In genomic region chr10:89633484-89633883, GRCh38 we compare ENCODE assay signal across 14 cellular contexts. TPM values are rescaled to one million over a fixed set of nuclear protein-coding genes. Genes with fewer than 3 reads are reported as not detected.
DNase-seq lines count a peak whose midpoint lies in the region; ATAC-seq, FAIRE-seq and TF ChIP-seq lines count a peak whose summit lies in the region.
"Had no signal": no experiment of that assay in that cellular context is flagged by ENCODE, and none has a peak within 500 bp of the region (broad histone marks: within the 10 kb centered on the region; RNA-seq: fewer than 3 reads in every experiment).

No MANE protein-coding gene starts in this region.

- no peak overlapping the region for H3K27ac ChIP-seq in GM12878 (ENCODE audit: control insufficient read depth, insufficient read depth)
- H3K27ac ChIP-seq: C4-2B, SJSA1 had no signal

- in situ Hi-C loops in ACHN (cut with HindIII; ENCODE audit: low pct_ligation_motif_present, low pct_unique_long_range_greater_than_20kb, low sequenced_read_pairs) (no loop called here), GM12878 (cut with MboI) (no loop called here)

- no peak for TF ChIP-seq POLR2A in GM12878 (IDR thresholded peaks at IDR 0.05; ENCODE audit: low read depth, low read length)

- SMC1A ChIA-PET in GM12878 (lab: Charles Lee; ENCODE audit: uncharacterized antibody, unreplicated experiment) = interaction anchor here (0.8 to 1.6 kb wide), 5 partner anchors 8 to 64 kb away, joined by 3 to 7 read pairs (median 3); no protein-coding TSS in a partner anchor

- POLR2A ChIA-PET in GM12878 (lab: Charles Lee) = interaction anchor here (0.6 to 1.2 kb wide), 3 partner anchors 10 to 40 kb away, joined by 3 to 4 read pairs (median 4); no protein-coding TSS in a partner anchor

- no peak overlapping the region for H3K4me3 ChIP-seq in GM12878
- no peak overlapping the region for H3K4me3 ChIP-seq in kidney epithelial cell (ENCODE audit: low read depth, low read length)
- H3K4me3 ChIP-seq: SJSA1 had no signal

- no peak for FAIRE-seq in GM12878 (lab: Jason Lieb, UNC)

- H3K4me3 Mint-ChIP-seq in activated T-helper 2 cell treated with anti-CD3 and anti-CD28 coated beads, Interferon-gamma antibody, Interleukin-2, Interleukin-4, amounts not matched to agents 10 μg/mL and 5 μg/mL and 100 μg/mL, durations not matched to agents 14 hours and 24 hours and 36 hours (ENCODE audit: low read depth) = no peak overlapping the region
- H3K4me3 Mint-ChIP-seq: activated naive CD4-positive, alpha-beta T cell treated with anti-CD3 and anti-CD28 coated beads, Interleukin-2, amount 10 ng/mL, durations not matched to agents 7 days and 5 days had no signal

- H3K9me3 ChIP-seq in GM12878 (replicated peaks; ENCODE audit: control insufficient read depth, insufficient read depth, low read length) = no peaks in the 10 kb centered on the region
- H3K9me3 ChIP-seq: SJSA1 had no signal

- peaks cover 0 to 8% of the 10 kb centered on the region in 2 experiments; a peak in 1 of 4 replicates for H3K36me3 ChIP-seq in GM12878 (ENCODE audit: control insufficient read depth in 2 of 2, insufficient read depth in 2 of 2, low read length in 1 of 2)
- no peaks in the 10 kb centered on the region for H3K36me3 ChIP-seq in kidney epithelial cell (ENCODE audit: control insufficient read depth, insufficient read depth, low read length)

- H3K27ac Mint-ChIP-seq in activated T-helper 2 cell treated with anti-CD3 and anti-CD28 coated beads, Interferon-gamma antibody, Interleukin-2, Interleukin-4, amounts not matched to agents 10 μg/mL and 5 μg/mL and 100 μg/mL, durations not matched to agents 14 hours and 24 hours and 36 hours = no peak overlapping the region
- H3K27ac Mint-ChIP-seq: activated naive CD4-positive, alpha-beta T cell treated with anti-CD3 and anti-CD28 coated beads, Interleukin-2, amount 10 ng/mL, durations not matched to agents 7 days and 5 days had no signal

- no peaks in the 10 kb centered on the region for H3K9me3 Mint-ChIP-seq in activated T-helper 2 cell treated with anti-CD3 and anti-CD28 coated beads, Interferon-gamma antibody, Interleukin-2, Interleukin-4, amounts not matched to agents 10 μg/mL and 5 μg/mL and 100 μg/mL, durations not matched to agents 14 hours and 24 hours and 36 hours
- H3K9me3 Mint-ChIP-seq: activated naive CD4-positive, alpha-beta T cell treated with anti-CD3 and anti-CD28 coated beads, Interleukin-2, amount 10 ng/mL, durations not matched to agents 7 days and 5 days had no signal

- BruUV-seq in GM12878 (replicated peaks; lab: Mats Ljungman, UMichigan) = no TSS peak

- TF ChIP-seq EP300 in GM12878 (IDR thresholded peaks at IDR 0.05; ENCODE audit: borderline replicate concordance in 1 of 2, control insufficient read depth in 1 of 2, low read depth in 2 of 2, low read length in 2 of 2) = no peak

- H3K27me3 ChIP-seq in GM12878 (replicated peaks in 1 of 2; ENCODE audit: control insufficient read depth in 2 of 2, insufficient read depth in 2 of 2, low read length in 1 of 2) (no peaks in the 10 kb centered on the region), kidney epithelial cell (ENCODE audit: control insufficient read depth, insufficient read depth, low read length) (no peaks in the 10 kb centered on the region)
- H3K27me3 ChIP-seq: SJSA1 had no signal

- H3K4me2 ChIP-seq in GM12878 (ENCODE audit: control insufficient read depth, insufficient read depth) = no peak overlapping the region

- H3K9ac ChIP-seq in GM12878 (ENCODE audit: control insufficient read depth, insufficient read depth, low read length) = no peak overlapping the region

- H3K4me1 ChIP-seq in GM12878 (ENCODE audit: control insufficient read depth, insufficient read depth, low read length) = no peaks in the 10 kb centered on the region
- H3K4me1 ChIP-seq: SJSA1 had no signal

- DNase-seq in ACHN (peak; percentile 62), H4 (ENCODE audit: low spot score) (peak; percentile 39), GM12878 (ENCODE audit: low read depth, low spot score) (no peak), kidney epithelial cell (ENCODE audit: low read depth) (peak; percentile 71), superior temporal gyrus (ENCODE audit: extremely low spot score) (no peak), omental fat pad (ENCODE audit: low spot score) (no peak)
- no peak for DNase-seq in activated T-helper 2 cell treated with anti-CD3 and anti-CD28 coated beads, Interferon-gamma antibody, Interleukin-2, Interleukin-4, amounts not matched to agents 10 μg/mL and 5 μg/mL and 100 μg/mL, durations not matched to agents 14 hours and 24 hours and 36 hours (ENCODE audit: low spot score)
- DNase-seq: activated CD4-positive, alpha-beta T cell treated with anti-CD3 and anti-CD28 coated beads, Interleukin-2, amount 50 U/mL, for 1 hour; activated naive CD4-positive, alpha-beta T cell treated with anti-CD3 and anti-CD28 coated beads, Interleukin-2, amount 10 ng/mL, durations not matched to agents 7 days and 5 days; NCI-H526 treated with DMSO at 0.1 percent for 48 hours; stimulated activated CD4-positive, alpha-beta T cell treated with anti-CD3 and anti-CD28 coated beads, Interleukin-2, amount 100 ng/mL, for 48 hours had no signal

- intact Hi-C loops in GM12878 (cut with micrococcal nuclease; ENCODE audit: unreplicated experiment) = no loop called here
- intact Hi-C loops in activated T-helper 2 cell treated with anti-CD3 and anti-CD28 coated beads, Interferon-gamma antibody, Interleukin-2, Interleukin-4, amounts not matched to agents 10 μg/mL and 5 μg/mL and 100 μg/mL, durations not matched to agents 14 hours and 24 hours and 36 hours (cut with micrococcal nuclease) = no loop called here

- RAD21 ChIA-PET in GM12878 (lab: Charles Lee; ENCODE audit: unreplicated experiment) = no interaction called here

- CTCF ChIA-PET in GM12878 (lab: Yijun Ruan, JAX) = interaction anchor here (1.0 to 1.3 kb wide), 3 partner anchors 9 to 24 kb away, joined by 3 to 5 read pairs (median 3); no protein-coding TSS in a partner anchor

- H4K20me1 ChIP-seq in GM12878 (ENCODE audit: control insufficient read depth, insufficient read depth) = no peaks in the 10 kb centered on the region

- H3K27me3 Mint-ChIP-seq in activated T-helper 2 cell treated with anti-CD3 and anti-CD28 coated beads, Interferon-gamma antibody, Interleukin-2, Interleukin-4, amounts not matched to agents 10 μg/mL and 5 μg/mL and 100 μg/mL, durations not matched to agents 14 hours and 24 hours and 36 hours (ENCODE audit: low read depth) = no peaks in the 10 kb centered on the region
- H3K27me3 Mint-ChIP-seq: activated naive CD4-positive, alpha-beta T cell treated with anti-CD3 and anti-CD28 coated beads, Interleukin-2, amount 10 ng/mL, durations not matched to agents 7 days and 5 days had no signal

- ATAC-seq in GM12878 (peak; percentile 52), omental fat pad (ENCODE audit: low FRiP score) (no peak), GM21786 (IDR thresholded peaks at IDR 0.05; ENCODE audit: unreplicated experiment) (no peak)

- peaks cover 4% of the 10 kb centered on the region for H3K4me1 Mint-ChIP-seq in activated T-helper 2 cell treated with anti-CD3 and anti-CD28 coated beads, Interferon-gamma antibody, Interleukin-2, Interleukin-4, amounts not matched to agents 10 μg/mL and 5 μg/mL and 100 μg/mL, durations not matched to agents 14 hours and 24 hours and 36 hours (ENCODE audit: low read depth)
- H3K4me1 Mint-ChIP-seq: activated naive CD4-positive, alpha-beta T cell treated with anti-CD3 and anti-CD28 coated beads, Interleukin-2, amount 10 ng/mL, durations not matched to agents 7 days and 5 days had no signal

- TF ChIP-seq CTCF in GM12878 (IDR thresholded peaks at IDR 0.05 in 2 of 3, conservative IDR thresholded peaks at IDR 0.05 in 1 of 3; ENCODE audit: control insufficient read depth in 2 of 3, extremely low read depth in 1 of 3, insufficient read depth in 1 of 3, low read depth in 3 of 3, low read length in 3 of 3) = no peak
- TF ChIP-seq CTCF in kidney epithelial cell (IDR thresholded peaks at IDR 0.05; ENCODE audit: insufficient read depth, low read length, poor library complexity, severe bottlenecking) = no peak
- no peak for TF ChIP-seq CTCF in omental fat pad (IDR thresholded peaks at IDR 0.05)

- no peak for TF ChIP-seq RAD21 in GM12878 (IDR thresholded peaks at IDR 0.05; ENCODE audit: insufficient read depth, low read depth, low read length)

- H3K36me3 Mint-ChIP-seq in activated T-helper 2 cell treated with anti-CD3 and anti-CD28 coated beads, Interferon-gamma antibody, Interleukin-2, Interleukin-4, amounts not matched to agents 10 μg/mL and 5 μg/mL and 100 μg/mL, durations not matched to agents 14 hours and 24 hours and 36 hours (ENCODE audit: low read depth) = peaks cover 9% of the 10 kb centered on the region

- H2AFZ ChIP-seq in GM12878 (ENCODE audit: control insufficient read depth, low read depth, low read length) = no peak overlapping the region

- no peaks in the 10 kb centered on the region for H3K79me2 ChIP-seq in GM12878 (ENCODE audit: control insufficient read depth, insufficient read depth, low read length)

TF ChIP-seq in GM12878, 131 proteins besides CTCF, POLR2A, EP300 and RAD21 (continues in another document):
- TF ChIP-seq ZNF207 (IDR thresholded peaks at IDR 0.05; ENCODE audit: borderline replicate concordance) (no peak), SPI1 (IDR thresholded peaks at IDR 0.05; ENCODE audit: borderline replicate concordance, insufficient read depth, low read depth, low read length) (no peak), JUNB (IDR thresholded peaks at IDR 0.05) (0 out of 2 replicates have a peak, but pooled peaks have one; percentile 18)

RNA-seq across cellular contexts. Expression of gene PANK1, which starts 11.6 kb away (rescaled TPM):
- total RNA-seq in H4 (2014; rRNA removed; shearing (Covaris generic)) = 6.5 and 9.7 TPM in 2 replicates
- 14.2 and 22.3 TPM in 2 replicates for total RNA-seq in GM12878 (2013; cell fraction: nucleolus; rRNA removed)
- total RNA-seq in GM12878 (2014; rRNA removed) (5.1 and 8.0 TPM in 2 replicates), GM12878 (2014; rRNA removed; fragmentation: Illumina TruSeq; extraction: Trizol) (7.5 and 8.3 TPM in 2 replicates), GM12878 (2021) (6.3 and 9.6 TPM in 2 replicates), kidney epithelial cell (3.8 and 4.7 TPM in 2 replicates), omental fat pad (1 to 10 TPM in 3 of 4 donors, under 1 TPM in 1; 0.74 to 5.7 (median 3.5) TPM)
- polyA plus RNA-seq in GM12878 (2011; ENCODE audit: low read depth) = 0.68 TPM
- polyA plus RNA-seq in GM12878 (2011; rRNA removed) (10.6 and 12.6 TPM in 2 replicates), GM12878 (2014; fragmentation: Illumina TruSeq; extraction: Trizol) (8.5 TPM in 2 replicates), GM12878 (2014; fragmentation: Nextera tagmentation; extraction: Ambion mirVana) (1 to 10 TPM; 1.9 to 2.4 TPM), GM12878 (2014; rRNA removed) (6.4 and 6.9 TPM in 2 replicates), GM12878 (2016; fragmentation: Nextera tagmentation; extraction: Ambion mirVana) (1 to 10 TPM; 3.6 to 3.7 TPM)
- 5.7 and 7.9 TPM in 2 replicates for polyA plus RNA-seq in GM12878 (2011; cell fraction: cytosol; rRNA removed)
- polyA plus RNA-seq in GM12878 (2011; cell fraction: nucleus; rRNA removed) = 4.9 and 5.7 TPM in 2 replicates
- polyA plus RNA-seq in GM12878 (2012) = 1.7 and 2.8 TPM in 2 replicates
- 15.0 and 16.0 TPM in 2 replicates for polyA minus RNA-seq in GM12878 (2011; rRNA and poly(A)+ RNA removed)
- polyA minus RNA-seq in GM12878 (2011; cell fraction: cytosol; rRNA and poly(A)+ RNA removed) = 4.7 and 5.9 TPM in 2 replicates
- 8.3 and 14.9 TPM in 2 replicates for polyA minus RNA-seq in GM12878 (2011; cell fraction: nucleus; rRNA and poly(A)+ RNA removed)
- total RNA-seq in activated T-helper 2 cell treated with anti-CD3 and anti-CD28 coated beads, Interferon-gamma antibody, Interleukin-2, Interleukin-4, amounts not matched to agents 10 μg/mL and 5 μg/mL and 100 μg/mL, durations not matched to agents 14 hours and 24 hours and 36 hours = 5.7 and 9.2 TPM in 2 replicates

Comparison
In these comparisons a context has a peak if more than half of its experiments do, and no peak if none do; other contexts are left out.
1. DNase-seq: peak in ACHN (single experiment), H4 (single experiment) and kidney epithelial cell (single experiment); none in GM12878 (single experiment), superior temporal gyrus (single experiment), activated T-helper 2 cell treated with anti-CD3 and anti-CD28 coated beads, Interferon-gamma antibody, Interleukin-2, Interleukin-4, amounts not matched to agents 10 μg/mL and 5 μg/mL and 100 μg/mL, durations not matched to agents 14 hours and 24 hours and 36 hours (single experiment) and omental fat pad (single experiment).